ENCODE assay signal across 8 cellular contexts in the genomic region with DNA sequence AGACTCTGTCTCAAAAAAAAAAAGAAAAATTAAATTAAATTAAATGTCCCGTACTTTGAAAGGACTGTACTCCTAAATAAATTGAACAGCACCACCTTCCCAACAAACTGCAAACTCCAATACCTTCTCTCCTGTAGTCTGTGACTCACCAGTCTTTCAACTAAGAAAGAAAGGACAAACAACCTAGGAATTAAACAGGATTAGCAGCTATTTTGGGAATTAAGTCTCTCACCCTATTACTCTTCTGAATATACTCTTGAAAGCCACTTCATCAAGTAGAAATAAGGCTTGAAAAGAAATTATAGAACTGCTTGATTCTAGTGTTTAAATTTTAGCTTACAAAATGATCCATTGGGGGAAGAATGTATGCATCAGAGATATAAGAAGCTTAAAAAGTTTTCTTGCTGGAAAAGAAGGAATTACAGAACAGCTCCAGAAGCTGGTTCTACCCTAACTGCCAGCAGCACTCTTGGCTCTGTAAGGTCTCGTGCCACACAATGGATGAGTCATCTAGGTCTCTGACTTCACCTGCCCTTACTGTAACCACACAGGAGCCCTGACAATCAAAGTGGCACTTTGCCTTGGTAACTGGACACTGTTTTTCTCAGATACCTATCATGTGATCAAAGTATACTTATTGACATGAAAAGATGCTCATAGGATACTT. TPM values are rescaled to one million over a fixed set of nuclear protein-coding genes. Genes with fewer than 3 reads are reported as not detected.
DNase-seq lines count a peak whose midpoint lies in the region; ATAC-seq and TF ChIP-seq lines count a peak whose summit lies in the region.

No MANE protein-coding gene starts in this region.

- no peaks in the 10 kb centered on the region for H3K27me3 Mint-ChIP-seq in activated CD8-positive, alpha-beta T cell treated with anti-CD3 and anti-CD28 coated beads for 36 hours

- TF ChIP-seq CTCF in activated CD8-positive, alpha-beta T cell treated with anti-CD3 and anti-CD28 coated beads for 36 hours (IDR thresholded peaks at IDR 0.05) = no peak
- no peak for TF ChIP-seq CTCF in upper lobe of right lung (IDR thresholded peaks at IDR 0.05)

- POLR2A ChIA-PET in activated CD8-positive, alpha-beta T cell treated with anti-CD3 and anti-CD28 coated beads for 36 hours (lab: Charles Lee) = interaction anchor here (1.1 kb wide), 1 partner anchor 23 kb away, joined by 3 read pairs; no protein-coding TSS in a partner anchor

- ATAC-seq in activated CD8-positive, alpha-beta T cell treated with anti-CD3 and anti-CD28 coated beads for 36 hours = peak; percentile 58
- peak; percentile 84 for ATAC-seq in upper lobe of right lung
- ATAC-seq in HG03280 (IDR thresholded peaks at IDR 0.05; ENCODE audit: unreplicated experiment) = no peak

- H3K9me3 Mint-ChIP-seq in activated CD8-positive, alpha-beta T cell treated with anti-CD3 and anti-CD28 coated beads for 36 hours = no peaks in the 10 kb centered on the region

- DNase-seq in activated T-cell treated with anti-CD3 and anti-CD28 coated beads for 4 hours = peak; percentile 24
- no peak for DNase-seq in activated T-cell treated with anti-CD3 and anti-CD28 coated beads, Interleukin-2, amount 50 U/mL, for 48 hours
- DNase-seq in NCI-H187 (lab: John Stamatoyannopoulos, UW) = peak; percentile 46 to 82
- peak; percentile 68 for DNase-seq in activated CD8-positive, alpha-beta T cell treated with anti-CD3 and anti-CD28 coated beads for 36 hours
- DNase-seq in iPS-NIHi7 (ENCODE audit: extremely low spot score) = peak; percentile 48
- DNase-seq in upper lobe of right lung = no peak
- DNase-seq in dedifferentiated amniotic fluid mesenchymal stem cell (ENCODE audit: extremely low spot score) = no peak

- no peak overlapping the region for H3K27ac ChIP-seq in upper lobe of right lung

- CTCF ChIA-PET in activated CD8-positive, alpha-beta T cell treated with anti-CD3 and anti-CD28 coated beads for 36 hours (lab: Charles Lee) = interaction anchor here (0.7 kb wide), 1 partner anchor 91 kb away, joined by 3 read pairs; no protein-coding TSS in a partner anchor

- peak overlapping the region; percentile 27 for H3K4me3 Mint-ChIP-seq in activated CD8-positive, alpha-beta T cell treated with anti-CD3 and anti-CD28 coated beads for 36 hours

- peaks cover 7% of the 10 kb centered on the region for H3K36me3 Mint-ChIP-seq in activated CD8-positive, alpha-beta T cell treated with anti-CD3 and anti-CD28 coated beads for 36 hours (ENCODE audit: low read depth)

- no peaks in the 10 kb centered on the region for H3K27me3 ChIP-seq in upper lobe of right lung

- H3K36me3 ChIP-seq in upper lobe of right lung = no peaks in the 10 kb centered on the region

- intact Hi-C loops in activated CD8-positive, alpha-beta T cell treated with anti-CD3 and anti-CD28 coated beads for 36 hours (cut with micrococcal nuclease) = loop anchor here (5.0 kb wide), 1 partner anchor 58 kb away; a partner anchor contains a TSS
- intact Hi-C loops in upper lobe of right lung (cut with DNase I) = no loop called here

- no peaks in the 10 kb centered on the region for H3K9me3 ChIP-seq in upper lobe of right lung

- peaks cover 25% of the 10 kb centered on the region for H3K4me1 Mint-ChIP-seq in activated CD8-positive, alpha-beta T cell treated with anti-CD3 and anti-CD28 coated beads for 36 hours (ENCODE audit: low read depth)

- H3K4me3 ChIP-seq in upper lobe of right lung = no peak overlapping the region

- H3K27ac Mint-ChIP-seq in activated CD8-positive, alpha-beta T cell treated with anti-CD3 and anti-CD28 coated beads for 36 hours = peak overlapping the region; percentile 64

- H3K4me1 ChIP-seq in upper lobe of right lung = peaks cover 20% of the 10 kb centered on the region

RNA-seq across cellular contexts. Expression of a gene that starts 57.0 kb away (rescaled TPM):
- total RNA-seq in activated CD8-positive, alpha-beta T cell treated with anti-CD3 and anti-CD28 coated beads for 36 hours = 10 to 100 TPM; 33.9 to 39.5 TPM
- total RNA-seq in upper lobe of right lung = 33.2 TPM

RNA-seq across cellular contexts. Expression of a gene that starts 59.2 kb away (rescaled TPM):
- 10 to 100 TPM; 44.2 to 45.5 TPM for total RNA-seq in activated CD8-positive, alpha-beta T cell treated with anti-CD3 and anti-CD28 coated beads for 36 hours
- total RNA-seq in upper lobe of right lung = 81.1 TPM

Comparison
In these comparisons a context has a peak if more than half of its experiments do, and no peak if none do; other contexts are left out.
1. DNase-seq: peak in activated T-cell treated with anti-CD3 and anti-CD28 coated beads for 4 hours (single experiment), NCI-H187 (2 of 2), activated CD8-positive, alpha-beta T cell treated with anti-CD3 and anti-CD28 coated beads for 36 hours (single experiment) and iPS-NIHi7 (single experiment); none in activated T-cell treated with anti-CD3 and anti-CD28 coated beads, Interleukin-2, amount 50 U/mL, for 48 hours (0 of 2), upper lobe of right lung (single experiment) and dedifferentiated amniotic fluid mesenchymal stem cell (single experiment).